Comparison of ENCODE assay signal across 8 cellular contexts in the genomic region with DNA sequence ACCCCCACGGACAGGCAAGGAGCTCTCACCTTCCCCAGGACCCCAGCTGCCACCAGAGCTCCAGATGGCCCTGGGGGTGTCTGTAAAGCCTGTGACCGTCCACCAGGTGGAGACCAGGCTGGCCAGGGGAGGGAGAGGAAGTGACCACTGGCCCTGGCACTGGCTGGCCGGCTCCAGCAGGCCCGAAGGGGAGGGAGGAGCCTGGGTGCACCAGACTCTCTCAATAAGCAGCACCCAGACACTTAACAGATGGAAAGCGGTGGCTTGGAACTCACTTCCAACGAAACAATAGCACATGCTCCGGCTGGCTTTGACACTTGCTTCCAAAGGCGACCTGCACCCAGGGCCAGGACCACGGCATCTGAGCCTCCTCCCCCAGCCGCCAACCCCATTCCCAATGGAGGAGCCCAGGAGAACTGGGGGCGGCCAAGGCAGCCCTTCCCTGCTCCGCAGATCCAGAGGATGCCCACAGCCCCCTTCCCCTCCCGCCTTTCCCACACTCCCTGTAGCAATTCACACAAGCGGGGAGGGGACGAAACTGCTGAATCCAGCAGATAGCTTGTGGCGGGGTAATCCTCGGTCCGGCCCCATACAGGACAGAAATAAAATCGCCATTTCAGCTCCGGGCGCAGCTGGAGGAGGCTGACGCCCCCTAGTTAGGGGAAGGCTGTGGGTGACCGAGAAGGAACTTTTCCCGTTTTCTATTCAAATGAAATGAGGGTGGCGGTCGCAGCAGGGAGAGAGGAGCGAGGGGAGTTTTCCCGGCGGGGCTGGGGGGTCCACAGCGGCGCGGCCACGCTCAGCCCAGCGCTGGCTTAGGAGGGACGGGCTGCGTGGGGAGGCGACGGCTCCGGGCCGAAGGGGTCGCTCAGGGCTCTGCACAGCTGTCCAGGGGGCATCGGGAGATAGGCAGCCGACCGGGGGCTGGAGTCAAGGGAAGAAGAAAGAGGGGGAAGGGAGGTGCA. TPM values are rescaled to one million over a fixed set of nuclear protein-coding genes. Genes with fewer than 3 reads are reported as not detected.
DNase-seq lines count a peak whose midpoint lies in the region; ATAC-seq and TF ChIP-seq lines count a peak whose summit lies in the region.

No MANE protein-coding gene starts in this region.

- CTCF ChIA-PET in SK-N-SH (lab: Yijun Ruan, JAX), result interaction anchor here (0.6 to 3.0 kb wide), 22 partner anchors 8 to 215 kb away, joined by 3 to 25 read pairs (median 4); no protein-coding TSS in a partner anchor
- CTCF ChIA-PET in naive thymus-derived CD4-positive, alpha-beta T cell (lab: Charles Lee), result interaction anchor here (0.9 to 1.7 kb wide), 5 partner anchors 12 to 166 kb away, joined by 3 to 6 read pairs (median 3); no protein-coding TSS in a partner anchor

- H3K27me3 Mint-ChIP-seq in naive thymus-derived CD4-positive, alpha-beta T cell, result peaks cover 0 to 50% (median 0%) of the 10 kb centered on the region in 5 donors

- TF ChIP-seq EP300 in SK-N-SH (IDR thresholded peaks at IDR 0.05; ENCODE audit: borderline replicate concordance in 1 of 2, low read depth in 1 of 2, low read length in 1 of 2), result peak in 1 of 2 experiments; percentile 69; a peak in 2 of 4 replicates

- H3K27me3 ChIP-seq in GM23248 (replicated peaks; ENCODE audit: insufficient read depth) (peaks cover 60% of the 10 kb centered on the region), SK-N-SH (ENCODE audit: insufficient read depth) (peaks cover 35% of the 10 kb centered on the region)
- peaks cover 0 to 4% of the 10 kb centered on the region in 2 donors for H3K27me3 ChIP-seq in naive thymus-derived CD4-positive, alpha-beta T cell (ENCODE audit: control insufficient read depth in 2 of 2, insufficient read depth in 2 of 2, low read length in 2 of 2)

- WGBS in GM23248 (ENCODE audit: low coverage in 1 of 2, low lambda C conversion rate in 2 of 2, missing lambda C conversion rate in 2 of 2), 2 experiments, result 4 to 5% methylated on average over 35 to 43 of the region's 44 CpGs
- 6% methylated on average over 35 of the region's 44 CpGs for WGBS in SK-N-SH (ENCODE audit: low lambda C conversion rate)

- no peak overlapping the region for H3K4me3 ChIP-seq in GM23248
- peak overlapping the region in 1 of 2 experiments; percentile 43; a peak in 3 of 4 replicates for H3K4me3 ChIP-seq in SK-N-SH (ENCODE audit: low read depth in 2 of 2, low read length in 1 of 2)
- H3K4me3 ChIP-seq in naive thymus-derived CD4-positive, alpha-beta T cell (ENCODE audit: low read length), result no peak overlapping the region

- H3K36me3 ChIP-seq in GM23248 (ENCODE audit: low read depth) (no peaks in the 10 kb centered on the region), SK-N-SH (replicated peaks in 1 of 2; ENCODE audit: control insufficient read depth in 1 of 2, insufficient read depth in 2 of 2, low read length in 1 of 2) (no peaks in the 10 kb centered on the region)
- no peaks in the 10 kb centered on the region for H3K36me3 ChIP-seq in naive thymus-derived CD4-positive, alpha-beta T cell (ENCODE audit: control insufficient read depth in 2 of 3, insufficient read depth in 3 of 3, low read length in 3 of 3)

- H3K9me3 ChIP-seq in GM23248 (ENCODE audit: low read depth) (no peaks in the 10 kb centered on the region), SK-N-SH (no peaks in the 10 kb centered on the region)
- H3K9me3 ChIP-seq in naive thymus-derived CD4-positive, alpha-beta T cell (ENCODE audit: control insufficient read depth in 2 of 3, low read length in 3 of 3), result no peaks in the 10 kb centered on the region

- no peaks in the 10 kb centered on the region for H3K36me3 Mint-ChIP-seq in naive thymus-derived CD4-positive, alpha-beta T cell

- intact Hi-C loops in naive thymus-derived CD4-positive, alpha-beta T cell (cut with micrococcal nuclease), result loop anchor here (2.0 to 5.0 kb wide), 3 partner anchors 61 to 179 kb away; no protein-coding TSS in a partner anchor

- in situ Hi-C loops in GM23248 (cut with MboI), result no loop called here

- DNase-seq in GM23248 (peak; percentile 50), SK-N-SH (peak; percentile 98), fibroblast of gingiva (ENCODE audit: low read depth) (peak; percentile 62), SIG-M5 treated with dmso at 0.1 percent for 504 hours (lab: John Stamatoyannopoulos, UW; ENCODE audit: unreplicated experiment) (no peak), foreskin melanocyte (no peak)
- peak in 1 of 9 donors; percentile 31 for DNase-seq in naive thymus-derived CD4-positive, alpha-beta T cell

- POLR2A ChIA-PET in SK-N-SH (lab: Yijun Ruan, JAX), result interaction anchor here (0.6 to 2.0 kb wide), 7 partner anchors 12 to 1057 kb away, joined by 3 to 8 read pairs (median 3); no protein-coding TSS in a partner anchor
- POLR2A ChIA-PET in naive thymus-derived CD4-positive, alpha-beta T cell (lab: Charles Lee), result interaction anchor here (1.2 to 1.4 kb wide), 2 partner anchors 38 to 62 kb away, joined by 3 read pairs; no protein-coding TSS in a partner anchor

- TF ChIP-seq CTCF in 22Rv1 (IDR thresholded peaks at IDR 0.05) (no peak; the same call in 1 of the 2 replicates), SK-N-SH (IDR thresholded peaks at IDR 0.05) (peak; percentile 35)

- peak; percentile 74 for TF ChIP-seq RAD21 in SK-N-SH (IDR thresholded peaks at IDR 0.05; ENCODE audit: low read length)

- H4K20me1 ChIP-seq in GM23248 (ENCODE audit: insufficient read depth), result no peaks in the 10 kb centered on the region
- H4K20me1 ChIP-seq in SK-N-SH (ENCODE audit: insufficient read depth), result no peaks in the 10 kb centered on the region

- H3K4me1 ChIP-seq in GM23248 (ENCODE audit: insufficient read depth), result no peaks in the 10 kb centered on the region
- peaks cover 0 to 33% of the 10 kb centered on the region in 2 experiments; a peak in 1 of 4 replicates for H3K4me1 ChIP-seq in SK-N-SH (ENCODE audit: control insufficient read depth in 1 of 2, insufficient read depth in 2 of 2, low read depth in 1 of 2, low read length in 1 of 2)
- H3K4me1 ChIP-seq in naive thymus-derived CD4-positive, alpha-beta T cell (ENCODE audit: control insufficient read depth in 2 of 2, insufficient read depth in 2 of 2, low read length in 2 of 2), result peaks cover 0 to 15% of the 10 kb centered on the region in 2 donors

- peak overlapping the region in 8 of 9 donors; percentile 1 to 86 (median 68) for H3K27ac Mint-ChIP-seq in naive thymus-derived CD4-positive, alpha-beta T cell

- H3K9ac ChIP-seq in GM23248 (no peak overlapping the region), SK-N-SH (no peak overlapping the region)

- H3F3A ChIP-seq in GM23248 (ENCODE audit: insufficient read depth) (no peaks in the 10 kb centered on the region), SK-N-SH (replicated peaks; ENCODE audit: insufficient read depth) (no peaks in the 10 kb centered on the region)

- H2AFZ ChIP-seq in GM23248 (no peak overlapping the region), SK-N-SH (ENCODE audit: low read depth) (peak overlapping the region; percentile 46; the same call in 1 of the 2 replicates)

- H3K9me3 Mint-ChIP-seq in naive thymus-derived CD4-positive, alpha-beta T cell, result no peaks in the 10 kb centered on the region

- H3K4me3 Mint-ChIP-seq in naive thymus-derived CD4-positive, alpha-beta T cell, result peak overlapping the region; percentile 68 to 88 (median 84)

- ATAC-seq in naive thymus-derived CD4-positive, alpha-beta T cell, result no peak
- ATAC-seq in GM19035 (IDR thresholded peaks at IDR 0.05; ENCODE audit: unreplicated experiment), result no peak

- H3K4me1 Mint-ChIP-seq in naive thymus-derived CD4-positive, alpha-beta T cell, result peaks cover 17 to 29% (median 24%) of the 10 kb centered on the region in 7 donors

- no peaks in the 10 kb centered on the region for H3K9me2 ChIP-seq in GM23248 (ENCODE audit: insufficient read depth)
- no peaks in the 10 kb centered on the region for H3K9me2 ChIP-seq in SK-N-SH

- no peak overlapping the region for H3K4me2 ChIP-seq in GM23248 (ENCODE audit: unreplicated experiment)
- H3K4me2 ChIP-seq in SK-N-SH, result peak overlapping the region; percentile 37; the same call in 1 of the 2 replicates

- 0 out of 2 replicates have a peak overlapping the region, but pooled peaks have one; percentile 8 for H3K27ac ChIP-seq in 22Rv1
- no peak overlapping the region for H3K27ac ChIP-seq in GM23248
- peak overlapping the region in 1 of 2 experiments; percentile 98; a peak in 2 of 4 replicates for H3K27ac ChIP-seq in SK-N-SH (ENCODE audit: low read depth in 2 of 2, low read length in 1 of 2)
- peak overlapping the region; percentile 35 for H3K27ac ChIP-seq in naive thymus-derived CD4-positive, alpha-beta T cell (ENCODE audit: low read depth, low read length)

- H3K79me2 ChIP-seq in GM23248 (ENCODE audit: insufficient read depth), result no peaks in the 10 kb centered on the region
- no peaks in the 10 kb centered on the region for H3K79me2 ChIP-seq in SK-N-SH (ENCODE audit: insufficient read depth)

TF ChIP-seq in SK-N-SH, 30 proteins besides CTCF, POLR2A, EP300 and RAD21 (continues in another document):
- TF ChIP-seq FOSL2 (IDR thresholded peaks at IDR 0.05; ENCODE audit: borderline replicate concordance, low read depth) (no peak), RCOR1 (IDR thresholded peaks at IDR 0.05; ENCODE audit: low read length) (peak; percentile 52; the same call in 1 of the 2 replicates), TEAD4 (IDR thresholded peaks at IDR 0.05; ENCODE audit: borderline replicate concordance, insufficient read depth) (no peak), FOXM1 (IDR thresholded peaks at IDR 0.05; ENCODE audit: low read depth) (no peak), CHD2 (IDR thresholded peaks at IDR 0.05; ENCODE audit: low read length, partially characterized antibody) (peak; percentile 77)
- TF ChIP-seq, protein P1, sequence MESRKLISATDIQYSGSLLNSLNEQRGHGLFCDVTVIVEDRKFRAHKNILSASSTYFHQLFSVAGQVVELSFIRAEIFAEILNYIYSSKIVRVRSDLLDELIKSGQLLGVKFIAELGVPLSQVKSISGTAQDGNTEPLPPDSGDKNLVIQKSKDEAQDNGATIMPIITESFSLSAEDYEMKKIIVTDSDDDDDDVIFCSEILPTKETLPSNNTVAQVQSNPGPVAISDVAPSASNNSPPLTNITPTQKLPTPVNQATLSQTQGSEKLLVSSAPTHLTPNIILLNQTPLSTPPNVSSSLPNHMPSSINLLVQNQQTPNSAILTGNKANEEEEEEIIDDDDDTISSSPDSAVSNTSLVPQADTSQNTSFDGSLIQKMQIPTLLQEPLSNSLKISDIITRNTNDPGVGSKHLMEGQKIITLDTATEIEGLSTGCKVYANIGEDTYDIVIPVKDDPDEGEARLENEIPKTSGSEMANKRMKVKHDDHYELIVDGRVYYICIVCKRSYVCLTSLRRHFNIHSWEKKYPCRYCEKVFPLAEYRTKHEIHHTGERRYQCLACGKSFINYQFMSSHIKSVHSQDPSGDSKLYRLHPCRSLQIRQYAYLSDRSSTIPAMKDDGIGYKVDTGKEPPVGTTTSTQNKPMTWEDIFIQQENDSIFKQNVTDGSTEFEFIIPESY (IDR thresholded peaks at IDR 0.05; ENCODE audit: borderline replicate concordance, low read depth), result no peak

RNA-seq across cellular contexts. Expression of a gene that starts 0.6 kb away (rescaled TPM):
- not detected in 2 replicates for total RNA-seq in GM23248 (2014; rRNA removed; shearing (Covaris generic))
- not detected in 2 replicates for polyA plus RNA-seq in GM23248 (2016; fragmentation: Nextera tagmentation; extraction: Ambion mirVana)
- 0.28 and 0.54 TPM in 2 replicates for polyA plus RNA-seq in SK-N-SH (2012; rRNA removed)
- polyA plus RNA-seq in SK-N-SH (2012; cell fraction: cytosol; rRNA removed), result 0.75 and 1.3 TPM in 2 replicates
- polyA plus RNA-seq in SK-N-SH (2012; cell fraction: nucleus; rRNA removed), result 0.87 and 1.4 TPM in 2 replicates
- total RNA-seq in naive thymus-derived CD4-positive, alpha-beta T cell, result 10 to 100 TPM; 14.1 to 18.4 (median 15.1) TPM
- 1 to 10 TPM; 5.9 to 7.9 TPM for polyA plus RNA-seq in naive thymus-derived CD4-positive, alpha-beta T cell

Comparison
In these comparisons a context has a peak if more than half of its experiments do, and no peak if none do; other contexts are left out.
1. DNase-seq: peak in GM23248 (single experiment), SK-N-SH (single experiment) and fibroblast of gingiva (single experiment); none in SIG-M5 treated with dmso at 0.1 percent for 504 hours (single experiment) and foreskin melanocyte (single experiment).